9 cellular contexts compared by ENCODE assay signal in genomic region chr1:63557365-63557987, GRCh38. TPM values are rescaled to one million over a fixed set of nuclear protein-coding genes. Genes with fewer than 3 reads are reported as not detected.
DNase-seq lines count a peak whose midpoint lies in the region; ATAC-seq, FAIRE-seq and TF ChIP-seq lines count a peak whose summit lies in the region.
"Had no signal": no experiment of that assay in that cellular context is flagged by ENCODE, and none has a peak within 500 bp of the region (broad histone marks: within the 10 kb centered on the region; RNA-seq: fewer than 3 reads in every experiment).

No MANE protein-coding gene starts in this region.

- no peak overlapping the region for H3K9ac ChIP-seq in OCI-LY1 (ENCODE audit: low read length)
- H3K9ac ChIP-seq in colonic mucosa (ENCODE audit: low read depth in 2 of 2, low read length in 2 of 2), result no peak overlapping the region

- no peaks in the 10 kb centered on the region for H3K79me2 ChIP-seq in OCI-LY1 (ENCODE audit: insufficient read depth, low read length)

- ATAC-seq in pancreas, result peak; percentile 53 to 85 (median 74)
- ATAC-seq in GM18517 (IDR thresholded peaks at IDR 0.05; ENCODE audit: unreplicated experiment), result no peak
- ATAC-seq in HG03565 (IDR thresholded peaks at IDR 0.05; ENCODE audit: unreplicated experiment), result no peak
- ATAC-seq: stimulated activated naive CD8-positive, alpha-beta T cell treated with anti-CD3 and anti-CD28 coated beads, Interleukin-15, amount 100 ng/mL, for 72 hours had no signal

- H3K27ac ChIP-seq in OCI-LY1 (ENCODE audit: low read depth, low read length, poor library complexity, severe bottlenecking) (no peak overlapping the region), colonic mucosa (no peak overlapping the region), pancreas (no peak overlapping the region)

- H3K4me1 ChIP-seq in OCI-LY1 (ENCODE audit: insufficient read depth, low read length, severe bottlenecking) (peaks cover 4% of the 10 kb centered on the region), colonic mucosa (no peaks in the 10 kb centered on the region), pancreas (peaks cover 0 to 12% (median 9%) of the 10 kb centered on the region in 3 donors)

- FAIRE-seq in pancreas (lab: Jason Lieb, UNC), result no peak

- H3K27me3 ChIP-seq in OCI-LY1 (ENCODE audit: insufficient read depth, low read length), result no peaks in the 10 kb centered on the region
- no peaks in the 10 kb centered on the region for H3K27me3 ChIP-seq in colonic mucosa
- no peaks in the 10 kb centered on the region for H3K27me3 ChIP-seq in pancreas

- H2AFZ ChIP-seq in OCI-LY1 (ENCODE audit: low read length), result peak overlapping the region; percentile 95

- WGBS in pancreas, 2 donors, result 51 to 61% methylated on average over 6 of the region's 6 CpGs

- H3F3A ChIP-seq in OCI-LY1 (ENCODE audit: insufficient read depth, low read length), result no peaks in the 10 kb centered on the region; the same call in 1 of the 2 replicates

- peak overlapping the region; percentile 35; the same call in 1 of the 2 replicates for H3K4me2 ChIP-seq in OCI-LY1 (ENCODE audit: low read length)

- H4K20me1 ChIP-seq in OCI-LY1 (ENCODE audit: insufficient read depth, low read length), result no peaks in the 10 kb centered on the region

- no peaks in the 10 kb centered on the region for H3K9me2 ChIP-seq in OCI-LY1 (ENCODE audit: low read depth, low read length)

- DNase-seq in AG08395 (ENCODE audit: low spot score) (peak; percentile 32), colonic mucosa (peak; percentile 45), pancreas (peak in 2 of 6 donors; percentile 11 to 34), NCI-H1930 (lab: John Stamatoyannopoulos, UW) (no peak)

- H3K9me3 ChIP-seq in OCI-LY1 (ENCODE audit: low read length), result no peaks in the 10 kb centered on the region
- H3K9me3 ChIP-seq in colonic mucosa, result no peaks in the 10 kb centered on the region
- no peaks in the 10 kb centered on the region for H3K9me3 ChIP-seq in pancreas

- H3K36me3 ChIP-seq in OCI-LY1 (ENCODE audit: insufficient read depth, low read length) (no peaks in the 10 kb centered on the region), colonic mucosa (no peaks in the 10 kb centered on the region), pancreas (no peaks in the 10 kb centered on the region)

- intact Hi-C loops in colonic mucosa (cut with DNase I) (no loop called here), pancreas (cut with DNase I) (no loop called here)

- H3K4me3 ChIP-seq in GM12875 (ENCODE audit: low read depth, low read length) (no peak overlapping the region), OCI-LY1 (ENCODE audit: low read depth, low read length, poor library complexity, severe bottlenecking) (no peak overlapping the region), colonic mucosa (no peak overlapping the region), pancreas (no peak overlapping the region)

- TF ChIP-seq CTCF in GM12875 (IDR thresholded peaks at IDR 0.05; ENCODE audit: borderline replicate concordance, insufficient read depth, low read depth, low read length) (peak; percentile 40; the same call in 1 of the 2 replicates), OCI-LY1 (IDR thresholded peaks at IDR 0.05; ENCODE audit: low read length) (peak; percentile 73), colonic mucosa (IDR thresholded peaks at IDR 0.05) (peak; percentile 32), pancreas (IDR thresholded peaks at IDR 0.05) (peak in 3 of 4 donors; percentile 19 to 51 (median 34))

RNA-seq across cellular contexts. Expression of gene EFCAB7, which starts 34.2 kb away (rescaled TPM):
- total RNA-seq in colonic mucosa (1 to 10 TPM; 2.0 to 3.8 TPM), pancreas (1 to 10 TPM; 2.0 to 4.5 (median 3.2) TPM)
- 1 to 10 TPM; 3.6 TPM for polyA plus RNA-seq in pancreas

RNA-seq across cellular contexts. Expression of gene ITGB3BP, which starts 34.5 kb away (rescaled TPM):
- 10 to 100 TPM; 14.5 to 19.7 TPM for total RNA-seq in colonic mucosa
- total RNA-seq in pancreas, result 10 to 100 TPM in 1 of 6 donors, 1 to 10 TPM in 5; 4.3 to 15.5 (median 7.4) TPM
- 10 to 100 TPM in 1 of 2 donors, 1 to 10 TPM in 1; 7.9 to 18.0 TPM for polyA plus RNA-seq in pancreas

RNA-seq across cellular contexts. Expression of gene PGM1, which starts 35.7 kb away (rescaled TPM):
- 100 to 1,000 TPM; 104 to 146 TPM for total RNA-seq in colonic mucosa
- 100 to 1,000 TPM in 1 of 6 donors, 10 to 100 TPM in 5; 55.6 to 106 (median 68.0) TPM for total RNA-seq in pancreas
- polyA plus RNA-seq in pancreas, result 10 to 100 TPM; 19.8 to 21.7 TPM

Comparison
In these comparisons a context has a peak if more than half of its experiments do, and no peak if none do; other contexts are left out.
1. DNase-seq: peak in AG08395 (single experiment) and colonic mucosa (single experiment); none in NCI-H1930 (0 of 2).
2. ATAC-seq: peak in pancreas (4 of 4); none in GM18517 (single experiment) and HG03565 (single experiment).
3. Peak in every context shown above with its lines, with median percentiles within 50 percentile points of each other: CTCF ChIP-seq.